Comparison of ENCODE assay signal across 13 cellular contexts in genomic region chr12:75959506-75959905, GRCh38.
DNase-seq lines count a peak whose midpoint lies in the region; ATAC-seq lines count a peak whose summit lies in the region.
"Had no signal": no experiment of that assay in that cellular context is flagged by ENCODE, and none has a peak within 500 bp of the region (broad histone marks: within the 10 kb centered on the region; RNA-seq: fewer than 3 reads in every experiment).

No MANE protein-coding gene starts in this region.

- peak overlapping the region; percentile 84 for H3K27ac Mint-ChIP-seq in activated CD8-positive, alpha-beta memory T cell treated with anti-CD3 and anti-CD28 coated beads, Interleukin-2, amount 10 ng/mL, durations not matched to agents 7 days and 5 days
- peak overlapping the region; percentile 54 for H3K27ac Mint-ChIP-seq in activated T-helper 17 cell treated with anti-CD3 and anti-CD28 coated beads, Interleukin-2, amount 50 U/mL, for 72 hours
- H3K27ac Mint-ChIP-seq in stimulated activated effector memory CD8-positive, alpha-beta T cell treated with anti-CD3 and anti-CD28 coated beads, Interleukin-12 subunit alpha, Interleukin-12 subunit beta, amount 100 ng/mL, for 72 hours, result peak overlapping the region; percentile 74

- peaks cover 7% of the 10 kb centered on the region for H3K36me3 Mint-ChIP-seq in activated CD8-positive, alpha-beta memory T cell treated with anti-CD3 and anti-CD28 coated beads, Interleukin-2, amount 10 ng/mL, durations not matched to agents 7 days and 5 days
- H3K36me3 Mint-ChIP-seq in activated T-helper 17 cell treated with anti-CD3 and anti-CD28 coated beads, Interleukin-2, amount 50 U/mL, for 72 hours (ENCODE audit: low read depth), result no peaks in the 10 kb centered on the region
- H3K36me3 Mint-ChIP-seq in stimulated activated effector memory CD8-positive, alpha-beta T cell treated with anti-CD3 and anti-CD28 coated beads, Interleukin-12 subunit alpha, Interleukin-12 subunit beta, amount 100 ng/mL, for 72 hours, result no peaks in the 10 kb centered on the region

- peaks cover 44% of the 10 kb centered on the region for H3K4me1 Mint-ChIP-seq in activated CD8-positive, alpha-beta memory T cell treated with anti-CD3 and anti-CD28 coated beads, Interleukin-2, amount 10 ng/mL, durations not matched to agents 7 days and 5 days
- H3K4me1 Mint-ChIP-seq in activated T-helper 17 cell treated with anti-CD3 and anti-CD28 coated beads, Interleukin-2, amount 50 U/mL, for 72 hours, result peaks cover 6% of the 10 kb centered on the region
- H3K4me1 Mint-ChIP-seq in stimulated activated effector memory CD8-positive, alpha-beta T cell treated with anti-CD3 and anti-CD28 coated beads, Interleukin-12 subunit alpha, Interleukin-12 subunit beta, amount 100 ng/mL, for 72 hours, result peaks cover 33% of the 10 kb centered on the region

- peak; percentile 35 for ATAC-seq in activated CD8-positive, alpha-beta memory T cell treated with anti-CD3 and anti-CD28 coated beads, Interleukin-2, amount 10 ng/mL, durations not matched to agents 7 days and 5 days
- no peak for ATAC-seq in activated T-helper 17 cell treated with anti-CD3 and anti-CD28 coated beads, Interleukin-2, amount 50 U/mL, for 72 hours (replicated peaks)
- ATAC-seq in stimulated activated effector memory CD8-positive, alpha-beta T cell treated with anti-CD3 and anti-CD28 coated beads, Interleukin-12 subunit alpha, Interleukin-12 subunit beta, amount 100 ng/mL, for 72 hours, result no peak
- no peak for ATAC-seq in GM21825 (IDR thresholded peaks at IDR 0.05; ENCODE audit: unreplicated experiment)
- ATAC-seq: activated T-cell treated with anti-CD3 and anti-CD28 coated beads, Interleukin-2, amount 50 U/mL, for 72 hours had no signal

- no peaks in the 10 kb centered on the region for H3K27me3 Mint-ChIP-seq in activated CD8-positive, alpha-beta memory T cell treated with anti-CD3 and anti-CD28 coated beads, Interleukin-2, amount 10 ng/mL, durations not matched to agents 7 days and 5 days
- H3K27me3 Mint-ChIP-seq in activated T-helper 17 cell treated with anti-CD3 and anti-CD28 coated beads, Interleukin-2, amount 50 U/mL, for 72 hours, result no peaks in the 10 kb centered on the region

- CTCF ChIA-PET in activated CD8-positive, alpha-beta memory T cell treated with anti-CD3 and anti-CD28 coated beads, Interleukin-2, amount 10 ng/mL, durations not matched to agents 7 days and 5 days (lab: Charles Lee), result interaction anchor here (0.9 to 4.7 kb wide), 6 partner anchors 9 to 72 kb away, joined by 3 to 14 read pairs (median 4); partner anchors contain the start of gene PHLDA1

- H3K4me3 Mint-ChIP-seq in activated CD8-positive, alpha-beta memory T cell treated with anti-CD3 and anti-CD28 coated beads, Interleukin-2, amount 10 ng/mL, durations not matched to agents 7 days and 5 days, result no peak overlapping the region
- peak overlapping the region; percentile 15 for H3K4me3 Mint-ChIP-seq in activated T-helper 17 cell treated with anti-CD3 and anti-CD28 coated beads, Interleukin-2, amount 50 U/mL, for 72 hours
- H3K4me3 Mint-ChIP-seq in stimulated activated effector memory CD8-positive, alpha-beta T cell treated with anti-CD3 and anti-CD28 coated beads, Interleukin-12 subunit alpha, Interleukin-12 subunit beta, amount 100 ng/mL, for 72 hours, result no peak overlapping the region

- DNase-seq in activated CD8-positive, alpha-beta memory T cell treated with anti-CD3 and anti-CD28 coated beads, Interleukin-2, amount 10 ng/mL, durations not matched to agents 7 days and 5 days, result no peak
- DNase-seq in activated CD8-positive, alpha-beta memory T cell treated with anti-CD3 and anti-CD28 coated beads, Interleukin-2, amount 50 U/mL, for 48 hours, result no peak
- DNase-seq in M059J (ENCODE audit: low read depth) (peak; percentile 69), DMS114 treated with DMSO at 0.1 percent for 48 hours (lab: John Stamatoyannopoulos, UW; ENCODE audit: unreplicated experiment) (no peak), A172 (ENCODE audit: low spot score) (no peak)
- DNase-seq in stimulated activated effector memory CD8-positive, alpha-beta T cell treated with anti-CD3 and anti-CD28 coated beads, Interleukin-12 subunit alpha, Interleukin-12 subunit beta, amount 100 ng/mL, for 72 hours (ENCODE audit: low spot score in 2 of 2), result no peak
- DNase-seq: activated CD4-positive, CD25-positive, alpha-beta regulatory T cell treated with anti-CD3 and anti-CD28 coated beads, Interleukin-2, amount 50 U/mL, for 72 hours; activated T-cell treated with anti-CD3 and anti-CD28 coated beads, Interleukin-2, amount 50 U/mL, for 72 hours; stimulated activated CD4-positive, alpha-beta T cell treated with anti-CD3 and anti-CD28 coated beads, Interleukin-15, amount 100 ng/mL, for 24 hours; SW 1271; tibial artery had no signal

- H3K9me3 Mint-ChIP-seq in activated CD8-positive, alpha-beta memory T cell treated with anti-CD3 and anti-CD28 coated beads, Interleukin-2, amount 10 ng/mL, durations not matched to agents 7 days and 5 days (ENCODE audit: low read depth), result no peaks in the 10 kb centered on the region
- no peaks in the 10 kb centered on the region for H3K9me3 Mint-ChIP-seq in activated T-helper 17 cell treated with anti-CD3 and anti-CD28 coated beads, Interleukin-2, amount 50 U/mL, for 72 hours
- no peaks in the 10 kb centered on the region for H3K9me3 Mint-ChIP-seq in stimulated activated effector memory CD8-positive, alpha-beta T cell treated with anti-CD3 and anti-CD28 coated beads, Interleukin-12 subunit alpha, Interleukin-12 subunit beta, amount 100 ng/mL, for 72 hours
- H3K9me3 Mint-ChIP-seq: activated T-cell treated with anti-CD3 and anti-CD28 coated beads, Interleukin-2, amount 50 U/mL, for 72 hours had no signal
